ENCODE assay signal across 18 cellular contexts in the genomic region with DNA sequence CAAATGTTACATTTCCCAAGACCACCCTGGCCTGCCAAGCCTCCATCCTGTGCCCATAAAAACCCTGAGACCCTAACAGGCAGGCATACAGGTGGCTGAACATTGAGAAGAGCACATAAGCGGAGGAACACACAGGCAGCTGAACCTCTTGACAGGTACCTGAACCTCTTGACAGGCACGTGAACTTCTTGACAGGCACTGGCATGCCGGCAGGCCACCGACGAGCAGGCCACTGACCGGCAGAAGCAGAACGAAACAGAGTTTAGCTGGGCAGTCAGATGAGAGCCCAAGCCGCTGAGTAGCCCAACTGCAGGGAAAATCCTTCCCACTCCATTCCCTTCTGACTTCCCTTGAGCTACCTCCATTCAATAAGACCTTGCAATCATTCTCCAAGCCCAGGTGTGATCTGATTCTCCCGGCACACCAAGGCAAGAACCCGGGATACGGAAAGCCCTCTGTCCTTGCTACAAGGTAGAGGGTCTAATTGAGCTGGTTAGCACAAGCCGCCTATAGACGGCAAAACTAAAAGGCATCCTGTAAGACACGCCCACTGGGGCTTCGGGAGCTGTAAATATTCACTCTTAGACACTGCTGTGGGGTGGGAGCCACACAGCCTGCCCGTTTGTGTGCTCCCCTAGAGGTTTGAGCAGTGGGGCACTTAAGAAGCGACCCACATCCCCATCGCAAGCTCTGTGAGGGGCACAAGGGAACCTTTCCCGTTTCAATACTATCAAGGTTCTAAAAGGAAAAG.
"Had no signal": no experiment of that assay in that cellular context is flagged by ENCODE, and none has a peak within 500 bp of the region (broad histone marks: within the 10 kb centered on the region; RNA-seq: fewer than 3 reads in every experiment).

No MANE protein-coding gene starts in this region.

- H3K9me3 ChIP-seq: ascending aorta, breast epithelium, right atrium auricular region, tibial artery had no signal

- H3K36me3 ChIP-seq: ascending aorta, breast epithelium, right atrium auricular region, tibial artery, WERI-Rb-1 had no signal

- H3K4me3 ChIP-seq: ascending aorta, breast epithelium, right atrium auricular region, tibial artery had no signal

- H3K27ac ChIP-seq: ascending aorta, breast epithelium, right atrium auricular region, tibial artery, WERI-Rb-1 had no signal

- H3K4me1 ChIP-seq: ascending aorta, breast epithelium, right atrium auricular region, tibial artery had no signal

- H3K4me3 Mint-ChIP-seq: activated CD4-positive, alpha-beta T cell treated with anti-CD3 and anti-CD28 coated beads for 36 hours; activated naive CD4-positive, alpha-beta T cell treated with anti-CD3 and anti-CD28 coated beads for 36 hours; activated naive CD8-positive, alpha-beta T cell treated with anti-CD3 and anti-CD28 coated beads, Interleukin-2, amount 50 U/mL, for 24 hours; natural killer cell treated with Interleukin-12 subunit alpha and Interleukin-12 subunit beta and Interleukin-15 and Interleukin-18, amount 100 ng/mL, for 72 hours; stimulated activated naive B cell treated with anti-CD40 and anti-IgM and Interleukin-4, amounts not matched to agents 10 μg/mL and 1 μg/mL and 100 μg/mL, for 72 hours had no signal

- ATAC-seq: activated CD4-positive, alpha-beta T cell treated with anti-CD3 and anti-CD28 coated beads for 36 hours; activated naive CD8-positive, alpha-beta T cell treated with anti-CD3 and anti-CD28 coated beads, Interleukin-2, amount 50 U/mL, for 24 hours; natural killer cell treated with Interleukin-12 subunit alpha and Interleukin-12 subunit beta and Interleukin-15 and Interleukin-18, amount 100 ng/mL, for 72 hours; stimulated activated naive B cell treated with anti-CD40 and anti-IgM and Interleukin-4, amounts not matched to agents 10 μg/mL and 1 μg/mL and 100 μg/mL, for 72 hours had no signal

- H3K27ac Mint-ChIP-seq: activated CD4-positive, alpha-beta T cell treated with anti-CD3 and anti-CD28 coated beads for 36 hours; activated naive CD4-positive, alpha-beta T cell treated with anti-CD3 and anti-CD28 coated beads for 36 hours; activated naive CD8-positive, alpha-beta T cell treated with anti-CD3 and anti-CD28 coated beads, Interleukin-2, amount 50 U/mL, for 24 hours; natural killer cell treated with Interleukin-12 subunit alpha and Interleukin-12 subunit beta and Interleukin-15 and Interleukin-18, amount 100 ng/mL, for 72 hours; progenitor cell of endocrine pancreas; stimulated activated naive B cell treated with anti-CD40 and anti-IgM and Interleukin-4, amounts not matched to agents 10 μg/mL and 1 μg/mL and 100 μg/mL, for 72 hours had no signal

- H3K27me3 Mint-ChIP-seq: activated CD4-positive, alpha-beta T cell treated with anti-CD3 and anti-CD28 coated beads for 36 hours; activated naive CD8-positive, alpha-beta T cell treated with anti-CD3 and anti-CD28 coated beads, Interleukin-2, amount 50 U/mL, for 24 hours; natural killer cell treated with Interleukin-12 subunit alpha and Interleukin-12 subunit beta and Interleukin-15 and Interleukin-18, amount 100 ng/mL, for 72 hours; stimulated activated naive B cell treated with anti-CD40 and anti-IgM and Interleukin-4, amounts not matched to agents 10 μg/mL and 1 μg/mL and 100 μg/mL, for 72 hours had no signal

- H3K27me3 ChIP-seq: ascending aorta, breast epithelium, right atrium auricular region, tibial artery had no signal

- H3K36me3 Mint-ChIP-seq: stimulated activated naive B cell treated with anti-CD40 and anti-IgM and Interleukin-4, amounts not matched to agents 10 μg/mL and 1 μg/mL and 100 μg/mL, for 72 hours had no signal

- DNase-seq: activated CD4-positive, alpha-beta T cell treated with anti-CD3 and anti-CD28 coated beads for 36 hours; activated CD8-positive, alpha-beta memory T cell treated with anti-CD3 and anti-CD28 coated beads for 24 hours; activated naive CD4-positive, alpha-beta T cell treated with anti-CD3 and anti-CD28 coated beads for 36 hours; activated naive CD8-positive, alpha-beta T cell treated with anti-CD3 and anti-CD28 coated beads, Interleukin-2, amount 50 U/mL, for 24 hours; dermis blood vessel endothelial cell; head of caudate nucleus; mesenchymal stem cell; occipital lobe; stimulated activated CD4-positive, alpha-beta T cell treated with anti-CD3 and anti-CD28 coated beads, Interleukin-15, amount 100 ng/mL, for 24 hours; stimulated activated CD4-positive, alpha-beta T cell treated with anti-CD3 and anti-CD28 coated beads, Interleukin-4, amount 100 ng/mL, for 1 hour; stimulated activated naive B cell treated with anti-CD40 and anti-IgM and Interleukin-4, amounts not matched to agents 10 μg/mL and 1 μg/mL and 100 μg/mL, for 72 hours; tibial artery; WERI-Rb-1 had no signal

- H3K4me1 Mint-ChIP-seq: activated CD4-positive, alpha-beta T cell treated with anti-CD3 and anti-CD28 coated beads for 36 hours; activated naive CD8-positive, alpha-beta T cell treated with anti-CD3 and anti-CD28 coated beads, Interleukin-2, amount 50 U/mL, for 24 hours; stimulated activated naive B cell treated with anti-CD40 and anti-IgM and Interleukin-4, amounts not matched to agents 10 μg/mL and 1 μg/mL and 100 μg/mL, for 72 hours had no signal
